In the genomic region with DNA sequence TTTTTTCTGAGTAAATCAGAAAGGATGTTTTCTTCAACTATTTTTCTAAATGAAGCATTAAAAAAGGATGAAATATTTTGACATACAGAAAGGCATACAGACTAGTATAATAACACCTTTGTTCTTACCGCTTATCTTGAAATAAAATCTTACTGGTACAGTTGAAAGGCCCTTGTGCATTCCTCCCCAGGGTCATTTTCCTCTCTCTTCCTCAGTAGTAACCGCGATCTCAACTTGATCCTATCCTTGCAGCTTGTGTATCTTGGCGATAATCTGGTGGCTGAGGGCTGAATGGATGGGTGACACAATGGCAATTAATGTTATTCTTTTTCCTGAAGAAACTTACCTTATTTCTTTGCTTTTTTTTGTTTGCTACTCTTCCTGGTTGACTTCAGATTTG, we compare ENCODE assay signal across 20 cellular contexts. TPM values are rescaled to one million over a fixed set of nuclear protein-coding genes. Genes with fewer than 3 reads are reported as not detected.
DNase-seq lines count a peak whose midpoint lies in the region; ATAC-seq and TF ChIP-seq lines count a peak whose summit lies in the region.
"Had no signal": no experiment of that assay in that cellular context is flagged by ENCODE, and none has a peak within 500 bp of the region (broad histone marks: within the 10 kb centered on the region; RNA-seq: fewer than 3 reads in every experiment).

No MANE protein-coding gene starts in this region.

- in situ Hi-C loops in mammary epithelial cell (cut with MboI; ENCODE audit: low sequenced_read_pairs in 2 of 2) = loop anchor here in 1 of 2 donors (25.0 kb wide), 1 partner anchor 120 kb away; no protein-coding TSS in a partner anchor

- H3K27me3 Mint-ChIP-seq in MCF 10A (ENCODE audit: insufficient read depth, unreplicated experiment) (no peaks in the 10 kb centered on the region), glutamatergic neuron (ENCODE audit: unreplicated experiment) (peaks cover 3% of the 10 kb centered on the region)

- CTCF ChIA-PET in mammary epithelial cell (lab: Charles Lee; ENCODE audit: low non-redundant PET) = no interaction called here
- CTCF ChIA-PET in MCF 10A (lab: Yijun Ruan, JAX) = no interaction called here

- TF ChIP-seq CTCF in mammary epithelial cell (conservative IDR thresholded peaks at IDR 0.05 in 1 of 2, IDR thresholded peaks at IDR 0.05 in 1 of 2; ENCODE audit: extremely low read depth in 1 of 2, insufficient read depth in 1 of 2, low read depth in 1 of 2, low read length in 2 of 2) (no peak), MCF 10A (IDR thresholded peaks at IDR 0.05; ENCODE audit: unreplicated experiment) (no peak), glutamatergic neuron (IDR thresholded peaks at IDR 0.05; ENCODE audit: partially characterized antibody, unreplicated experiment) (no peak), tibial nerve (IDR thresholded peaks at IDR 0.05) (no peak), heart right ventricle (IDR thresholded peaks at IDR 0.05) (no peak)

- peak overlapping the region; percentile 26 to 66 (median 28) for H3K4me3 ChIP-seq in mammary epithelial cell (replicated peaks in 1 of 3; ENCODE audit: insufficient read depth in 1 of 3, low read depth in 2 of 3, low read length in 3 of 3)
- H3K4me3 ChIP-seq in tibial nerve = no peak overlapping the region
- H3K4me3 ChIP-seq in heart right ventricle = no peak overlapping the region
- H3K4me3 ChIP-seq: BLaER1 had no signal

- H3K4me2 ChIP-seq in mammary epithelial cell (ENCODE audit: insufficient read depth, low read depth, low read length) = peak overlapping the region; percentile 99
- H3K4me2 ChIP-seq: BLaER1, KMS-11 had no signal

- H3K4me3 Mint-ChIP-seq in MCF 10A (ENCODE audit: unreplicated experiment) (no peak overlapping the region), glutamatergic neuron (ENCODE audit: unreplicated experiment) (no peak overlapping the region)
- H3K4me3 Mint-ChIP-seq: CD4-positive, alpha-beta memory T cell; HFFc6 had no signal

- H3K27ac ChIP-seq in mammary epithelial cell (ENCODE audit: insufficient read depth, low read depth, low read length) (peak overlapping the region; percentile 46), tibial nerve (peak overlapping the region; percentile 37 to 81 (median 60)), heart right ventricle (no peak overlapping the region)
- H3K27ac ChIP-seq: BLaER1, KMS-11, RWPE1 had no signal

- H3K4me1 ChIP-seq in mammary epithelial cell (ENCODE audit: insufficient read depth, low read length) (peaks cover 4% of the 10 kb centered on the region), tibial nerve (peaks cover 0 to 20% (median 0%) of the 10 kb centered on the region in 4 donors), heart right ventricle (peaks cover 0 to 12% (median 0%) of the 10 kb centered on the region in 9 donors)
- H3K4me1 ChIP-seq: BLaER1 had no signal

- POLR2A ChIA-PET in MCF 10A (lab: Yijun Ruan, JAX) = interaction anchor here (0.9 to 1.0 kb wide), 2 partner anchors 18 to 132 kb away, joined by 3 read pairs; no protein-coding TSS in a partner anchor

- 2% methylated on average over 4 of the region's 4 CpGs for WGBS in mammary epithelial cell (ENCODE audit: low coverage, missing lambda C conversion rate)
- 39 to 46% methylated on average over 4 of the region's 4 CpGs for WGBS in tibial nerve, 2 donors
- WGBS in heart right ventricle, 2 donors = 94 to 97% methylated on average over 4 of the region's 4 CpGs

- H3K36me3 Mint-ChIP-seq in MCF 10A (ENCODE audit: insufficient read depth, unreplicated experiment) = no peaks in the 10 kb centered on the region
- peaks cover 13% of the 10 kb centered on the region for H3K36me3 Mint-ChIP-seq in glutamatergic neuron (ENCODE audit: unreplicated experiment)
- H3K36me3 Mint-ChIP-seq: CD4-positive, alpha-beta memory T cell had no signal

- no peak for TF ChIP-seq POLR2A in tibial nerve (IDR thresholded peaks at IDR 0.05)

- H3K79me2 ChIP-seq in mammary epithelial cell (ENCODE audit: insufficient read depth, low read length) = peaks cover 36% of the 10 kb centered on the region

- H3K9me3 ChIP-seq in mammary epithelial cell (replicated peaks; ENCODE audit: insufficient read depth, low read length) = peaks cover 9% of the 10 kb centered on the region
- peaks cover 0 to 27% (median 4%) of the 10 kb centered on the region in 4 donors for H3K9me3 ChIP-seq in tibial nerve
- peaks cover 0 to 37% (median 13%) of the 10 kb centered on the region in 11 donors for H3K9me3 ChIP-seq in heart right ventricle

- H3K9ac ChIP-seq in mammary epithelial cell (ENCODE audit: insufficient read depth, low read length) = peak overlapping the region; percentile 37
- H3K9ac ChIP-seq: BLaER1, KMS-11 had no signal

- H3K36me3 ChIP-seq in mammary epithelial cell (ENCODE audit: insufficient read depth, low read length) (no peaks in the 10 kb centered on the region), tibial nerve (no peaks in the 10 kb centered on the region), heart right ventricle (no peaks in the 10 kb centered on the region)
- H3K36me3 ChIP-seq: BLaER1 had no signal

- H3K27ac Mint-ChIP-seq in MCF 10A (ENCODE audit: low read depth, unreplicated experiment) (no peak overlapping the region), glutamatergic neuron (ENCODE audit: unreplicated experiment) (peak overlapping the region; percentile 34)
- H3K27ac Mint-ChIP-seq: CD4-positive, alpha-beta memory T cell had no signal

- H3K4me1 Mint-ChIP-seq in MCF 10A (ENCODE audit: insufficient read depth, unreplicated experiment) (peaks cover 20% of the 10 kb centered on the region), glutamatergic neuron (ENCODE audit: low read depth, unreplicated experiment) (peaks cover 26% of the 10 kb centered on the region)
- H3K4me1 Mint-ChIP-seq: CD4-positive, alpha-beta memory T cell had no signal

- BruUV-seq in mammary epithelial cell (replicated peaks; lab: Mats Ljungman, UMichigan) = no TSS peak
- no TSS peak for BruUV-seq in MCF 10A (replicated peaks; lab: Mats Ljungman, UMichigan)

- no peak for TF ChIP-seq EP300 in tibial nerve (IDR thresholded peaks at IDR 0.05)

- intact Hi-C loops in mammary epithelial cell (cut with micrococcal nuclease) = loop anchor here (2.0 kb wide), 1 partner anchor 19 kb away; a partner anchor contains a TSS
- intact Hi-C loops in MCF 10A (cut with micrococcal nuclease) = no loop called here
- intact Hi-C loops in heart right ventricle (cut with DNase I) = no loop called here

- H3K27me3 ChIP-seq in mammary epithelial cell (ENCODE audit: insufficient read depth, low read length) (no peaks in the 10 kb centered on the region), tibial nerve (no peaks in the 10 kb centered on the region), heart right ventricle (no peaks in the 10 kb centered on the region)
- H3K27me3 ChIP-seq: BLaER1 had no signal

- H4K20me1 ChIP-seq in mammary epithelial cell (ENCODE audit: insufficient read depth, low read length) = no peaks in the 10 kb centered on the region
- H4K20me1 ChIP-seq: BLaER1 had no signal

- no peak for DNase-seq in mammary epithelial cell
- DNase-seq in MCF 10A (ENCODE audit: unreplicated experiment) = no peak
- peak; percentile 31 for DNase-seq in NCI-H69 (lab: John Stamatoyannopoulos, UW)
- DNase-seq in glutamatergic neuron = no peak
- no peak for DNase-seq in tibial nerve (ENCODE audit: low spot score in 2 of 2)
- DNase-seq in heart right ventricle = no peak
- DNase-seq: 8988T; CD4-positive, alpha-beta memory T cell; DMS53; HFFc6; NCI-H1417 treated with DMSO at 0.1 percent for 48 hours; NCI-H1930; NCI-H2171; NCI-H748 treated with DMSO at 0.1 percent for 48 hours; SIG-M5 had no signal

- dilution Hi-C loops in mammary epithelial cell (cut with HindIII; ENCODE audit: low sequenced_read_pairs) = no loop called here

- H3K9me3 Mint-ChIP-seq in MCF 10A (ENCODE audit: unreplicated experiment) (peaks cover 3% of the 10 kb centered on the region), glutamatergic neuron (ENCODE audit: unreplicated experiment) (peaks cover 6% of the 10 kb centered on the region)

- H2AFZ ChIP-seq in mammary epithelial cell (ENCODE audit: low read depth, low read length) = peak overlapping the region; percentile 79

- ATAC-seq in GM19328 (IDR thresholded peaks at IDR 0.05; ENCODE audit: unreplicated experiment) (no peak), heart right ventricle (no peak), GM19467 (IDR thresholded peaks at IDR 0.05; ENCODE audit: unreplicated experiment) (no peak)

RNA-seq across cellular contexts. Expression of a gene that starts 18.5 kb away (rescaled TPM):
- 10 to 100 TPM in 1 of 2 donors, 1 to 10 TPM in 1; 4.0 to 17.7 TPM for total RNA-seq in mammary epithelial cell
- 5.1 TPM for polyA plus RNA-seq in mammary epithelial cell
- polyA minus RNA-seq in mammary epithelial cell = not detected
- 29.9 and 32.6 TPM in 2 replicates for total RNA-seq in MCF 10A (2022)
- 56.2 TPM for total RNA-seq in glutamatergic neuron (ENCODE audit: unreplicated experiment)
- 100 to 1,000 TPM in 3 of 4 donors, 10 to 100 TPM in 1; 83.2 to 150 (median 115) TPM for total RNA-seq in tibial nerve
- total RNA-seq in heart right ventricle = 1 to 10 TPM; 1.3 to 5.6 (median 2.0) TPM
- polyA plus RNA-seq in heart right ventricle = 1 to 10 TPM in 1 of 2 donors, under 1 TPM in 1; 0.43 to 1.5 TPM
- polyA plus RNA-seq: CD4-positive, alpha-beta memory T cell had no signal

Comparison
In these comparisons a context has a peak if more than half of its experiments do, and no peak if none do; other contexts are left out.
1. H3K27ac ChIP-seq: peak in mammary epithelial cell (single experiment) and tibial nerve (4 of 4); none in heart right ventricle (0 of 10).
2. H3K4me3 ChIP-seq: peak in mammary epithelial cell (3 of 3); none in tibial nerve (0 of 4) and heart right ventricle (0 of 10).